Comparison of ENCODE assay signal across 9 cellular contexts in the genomic region with DNA sequence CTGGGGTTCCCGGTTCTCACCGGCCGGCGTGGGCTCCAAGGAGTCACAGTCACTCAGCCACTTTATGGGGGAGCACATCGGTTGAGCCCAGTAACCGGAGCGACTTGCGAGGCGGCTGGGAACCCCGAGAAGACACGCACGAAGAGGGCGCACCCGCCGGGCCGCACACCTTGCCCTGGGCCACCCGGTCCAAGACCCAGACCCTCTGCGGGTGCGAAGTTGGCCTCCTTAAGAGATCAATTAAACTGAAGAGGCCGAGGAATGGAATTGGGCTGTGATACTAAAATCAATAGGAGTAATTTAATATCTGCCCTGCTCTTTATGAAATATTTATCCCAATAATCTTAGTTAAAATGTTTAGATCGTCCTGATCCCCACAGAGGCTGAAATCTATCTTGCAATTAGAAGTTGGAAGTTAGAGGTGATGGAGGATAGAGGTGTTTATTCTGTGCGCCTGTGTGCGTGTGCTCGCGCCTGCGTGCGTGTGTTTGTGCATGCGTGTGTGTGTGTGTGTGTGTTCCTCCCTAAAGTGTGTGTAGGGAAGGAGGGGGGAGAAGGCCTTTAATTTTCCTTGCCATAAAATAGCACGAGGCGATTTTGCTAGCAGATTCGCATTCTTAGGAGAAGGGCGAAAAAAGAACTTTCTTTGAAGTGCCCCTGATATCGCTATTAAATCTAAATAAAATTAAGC. TPM values are rescaled to one million over a fixed set of nuclear protein-coding genes. Genes with fewer than 3 reads are reported as not detected.
DNase-seq lines count a peak whose midpoint lies in the region; ATAC-seq and TF ChIP-seq lines count a peak whose summit lies in the region.
"Had no signal": no experiment of that assay in that cellular context is flagged by ENCODE, and none has a peak within 500 bp of the region (broad histone marks: within the 10 kb centered on the region; RNA-seq: fewer than 3 reads in every experiment).

No MANE protein-coding gene starts in this region.

- H3K9me3 Mint-ChIP-seq in activated naive CD4-positive, alpha-beta T cell treated with anti-CD3 and anti-CD28 coated beads, Interleukin-2, amount 50 U/mL, for 24 hours, result no peaks in the 10 kb centered on the region

- peaks cover 40% of the 10 kb centered on the region for H3K27me3 ChIP-seq in colonic mucosa

- H3K36me3 Mint-ChIP-seq in activated naive CD4-positive, alpha-beta T cell treated with anti-CD3 and anti-CD28 coated beads, Interleukin-2, amount 50 U/mL, for 24 hours, result no peaks in the 10 kb centered on the region

- peak overlapping the region; percentile 87 for H3K4me3 Mint-ChIP-seq in activated naive CD4-positive, alpha-beta T cell treated with anti-CD3 and anti-CD28 coated beads, Interleukin-2, amount 50 U/mL, for 24 hours

- H3K9ac ChIP-seq in colonic mucosa (ENCODE audit: low read depth in 2 of 2, low read length in 2 of 2), result peak overlapping the region in 1 of 2 donors; percentile 24

- no peak for TF ChIP-seq CTCF in colonic mucosa (IDR thresholded peaks at IDR 0.05)

- intact Hi-C loops in colonic mucosa (cut with DNase I), result loop anchor here (2.0 to 5.0 kb wide), 2 partner anchors 396 to 1045 kb away; no protein-coding TSS in a partner anchor

- H3K4me1 ChIP-seq in colonic mucosa (peaks cover 6% of the 10 kb centered on the region), mesodermal cell (ENCODE audit: control insufficient read depth, insufficient read depth, low read length, poor library complexity, severe bottlenecking) (peaks cover 17% of the 10 kb centered on the region), urinary bladder (ENCODE audit: insufficient read depth) (peaks cover 2% of the 10 kb centered on the region)

- peaks cover 9% of the 10 kb centered on the region for H3K27me3 Mint-ChIP-seq in activated naive CD4-positive, alpha-beta T cell treated with anti-CD3 and anti-CD28 coated beads, Interleukin-2, amount 50 U/mL, for 24 hours

- H3K27ac ChIP-seq in colonic mucosa, result no peak overlapping the region
- H3K27ac ChIP-seq in mesodermal cell (ENCODE audit: low read depth, low read length, severe bottlenecking), result peak overlapping the region; percentile 23
- H3K27ac ChIP-seq in urinary bladder (ENCODE audit: low read depth), result no peak overlapping the region
- H3K27ac ChIP-seq: WERI-Rb-1 had no signal

- DNase-seq in activated naive CD4-positive, alpha-beta T cell treated with anti-CD3 and anti-CD28 coated beads, Interleukin-2, amount 50 U/mL, for 16 hours, result no peak
- DNase-seq in colonic mucosa (no peak), NOMO-1 treated with dmso at 0.1 percent for 144 hours (lab: John Stamatoyannopoulos, UW; ENCODE audit: unreplicated experiment) (no peak), mucosa of gallbladder (ENCODE audit: low spot score) (no peak)
- DNase-seq: WERI-Rb-1 had no signal

- ATAC-seq in GM18502 (IDR thresholded peaks at IDR 0.05; ENCODE audit: poor library complexity, unreplicated experiment), result no peak

- peaks cover 14% of the 10 kb centered on the region for H3K4me1 Mint-ChIP-seq in activated naive CD4-positive, alpha-beta T cell treated with anti-CD3 and anti-CD28 coated beads, Interleukin-2, amount 50 U/mL, for 24 hours

- H3K4me3 ChIP-seq in colonic mucosa (peak overlapping the region; percentile 77), mesodermal cell (ENCODE audit: extremely low read depth, insufficient read depth, low read length, poor library complexity, severe bottlenecking) (peak overlapping the region; percentile 79), urinary bladder (ENCODE audit: low read depth, low read length) (peak overlapping the region; percentile 90)

- H3K9me3 ChIP-seq in colonic mucosa (no peaks in the 10 kb centered on the region), mesodermal cell (ENCODE audit: control insufficient read depth, low read length) (no peaks in the 10 kb centered on the region)

- H3K27ac Mint-ChIP-seq in activated naive CD4-positive, alpha-beta T cell treated with anti-CD3 and anti-CD28 coated beads, Interleukin-2, amount 50 U/mL, for 24 hours, result no peak overlapping the region

- WGBS in mesodermal cell (ENCODE audit: insufficient coverage in 2 of 2), 2 experiments, result 9 to 15% methylated on average over 19 to 26 of the region's 33 CpGs
- 34% methylated on average over 33 of the region's 33 CpGs for WGBS in urinary bladder

- H3K36me3 ChIP-seq in colonic mucosa, result no peaks in the 10 kb centered on the region
- H3K36me3 ChIP-seq in mesodermal cell (ENCODE audit: control insufficient read depth, insufficient read depth, low read length), result peaks cover under 1% of the 10 kb centered on the region
- no peaks in the 10 kb centered on the region for H3K36me3 ChIP-seq in urinary bladder (ENCODE audit: insufficient read depth)
- H3K36me3 ChIP-seq: WERI-Rb-1 had no signal

RNA-seq across cellular contexts. Expression of gene MN1, which starts 1.0 kb away (rescaled TPM):
- total RNA-seq in colonic mucosa, result 1 to 10 TPM in 1 of 2 donors, under 1 TPM in 1; 0.67 to 1.5 TPM
- polyA plus RNA-seq in mesodermal cell (2013, experiment 1 of 2), result 9.8 TPM
- polyA plus RNA-seq in mesodermal cell (2013, experiment 2 of 2), result 8.2 TPM
- 9.1 TPM for total RNA-seq in urinary bladder
- 5.1 TPM for polyA plus RNA-seq in urinary bladder
- total RNA-seq in mucosa of gallbladder, result 17.7 TPM
